Comparison of ENCODE assay signal across 35 cellular contexts in the genomic region with DNA sequence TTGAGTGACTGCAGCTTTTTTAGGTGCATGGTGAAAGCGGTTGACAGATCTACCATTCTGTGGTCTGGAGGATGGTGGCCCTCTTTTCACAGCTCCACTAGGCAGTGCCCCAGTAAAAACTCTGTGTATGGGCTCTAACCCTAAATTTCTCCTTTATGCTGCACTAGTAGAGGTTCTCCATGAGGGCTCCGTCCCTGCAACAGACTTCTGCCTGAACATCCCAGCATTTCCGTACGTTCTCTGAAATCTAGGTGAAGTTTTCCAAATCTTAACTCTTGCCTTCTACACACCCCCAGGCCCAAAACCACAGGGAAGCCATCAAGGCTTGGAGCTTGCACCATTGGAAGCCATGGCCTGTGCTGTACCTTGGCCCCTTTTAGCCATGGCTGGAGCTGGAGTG.
"Had no signal": no experiment of that assay in that cellular context is flagged by ENCODE, and none has a peak within 500 bp of the region (broad histone marks: within the 10 kb centered on the region; RNA-seq: fewer than 3 reads in every experiment).

No MANE protein-coding gene starts in this region.

- H3K27me3 ChIP-seq: adrenal gland, ascending aorta, breast epithelium, cardiac muscle cell, colonic mucosa, esophagus squamous epithelium had no signal

- H3K4me1 ChIP-seq: adrenal gland, ascending aorta, breast epithelium, colonic mucosa, esophagus squamous epithelium had no signal

- H3K36me3 ChIP-seq: adrenal gland, ascending aorta, breast epithelium, cardiac muscle cell, colonic mucosa, esophagus squamous epithelium, WERI-Rb-1 had no signal

- H3K36me3 Mint-ChIP-seq: activated CD4-positive, alpha-beta memory T cell treated with anti-CD3 and anti-CD28 coated beads for 36 hours; activated CD8-positive, alpha-beta memory T cell treated with anti-CD3 and anti-CD28 coated beads, Interleukin-2, amount 10 ng/mL, durations not matched to agents 7 days and 5 days; activated naive CD4-positive, alpha-beta T cell treated with anti-CD3 and anti-CD28 coated beads, Interleukin-2, amount 50 U/mL, for 24 hours; activated naive CD8-positive, alpha-beta T cell treated with anti-CD3 and anti-CD28 coated beads for 36 hours; brain had no signal

- DNase-seq: activated B cell treated with CpG ODN at 0.5 μM for 24 hours; activated CD4-positive, alpha-beta memory T cell treated with anti-CD3 and anti-CD28 coated beads for 36 hours; activated CD4-positive, alpha-beta T cell treated with anti-CD3 and anti-CD28 coated beads for 48 hours; activated CD8-positive, alpha-beta memory T cell treated with anti-CD3 and anti-CD28 coated beads, Interleukin-2, amount 10 ng/mL, durations not matched to agents 7 days and 5 days; activated CD8-positive, alpha-beta memory T cell treated with anti-CD3 and anti-CD28 coated beads, Interleukin-2, amount 50 U/mL, for 4 hours; activated CD8-positive, alpha-beta T cell treated with anti-CD3 and anti-CD28 coated beads, Interleukin-2, amount 10 ng/mL, durations not matched to agents 7 days and 5 days; activated effector memory CD4-positive, alpha-beta T cell treated with anti-CD3 and anti-CD28 coated beads, Interleukin-2, amount 50 U/mL, for 16 hours; activated naive CD4-positive, alpha-beta T cell treated with anti-CD3 and anti-CD28 coated beads for 36 hours; activated naive CD8-positive, alpha-beta T cell treated with anti-CD3 and anti-CD28 coated beads for 36 hours; activated naive CD8-positive, alpha-beta T cell treated with anti-CD3 and anti-CD28 coated beads, Interleukin-2, amount 50 U/mL, for 24 hours; activated T-cell treated with anti-CD3 and anti-CD28 coated beads, Interleukin-2, amount 50 U/mL, for 1 hour; activated T-cell treated with anti-CD3 and anti-CD28 coated beads, Interleukin-2, amount 50 U/mL, for 48 hours; adrenal gland; central memory CD4-positive, alpha-beta T cell; cerebellar nuclear complex; colonic mucosa; effector CD8-positive, alpha-beta T cell; esophagus squamous epithelium; foreskin melanocyte; head of caudate nucleus; hippocampal formation; T1000; WERI-Rb-1 had no signal

- H3K4me3 Mint-ChIP-seq: activated B cell treated with CpG ODN at 0.5 μM for 24 hours; activated CD4-positive, alpha-beta memory T cell treated with anti-CD3 and anti-CD28 coated beads for 36 hours; activated CD8-positive, alpha-beta memory T cell treated with anti-CD3 and anti-CD28 coated beads, Interleukin-2, amount 10 ng/mL, durations not matched to agents 7 days and 5 days; activated CD8-positive, alpha-beta T cell treated with anti-CD3 and anti-CD28 coated beads, Interleukin-2, amount 10 ng/mL, durations not matched to agents 7 days and 5 days; activated naive CD4-positive, alpha-beta T cell treated with anti-CD3 and anti-CD28 coated beads for 36 hours; activated naive CD4-positive, alpha-beta T cell treated with anti-CD3 and anti-CD28 coated beads, Interleukin-2, amount 50 U/mL, for 24 hours; activated naive CD8-positive, alpha-beta T cell treated with anti-CD3 and anti-CD28 coated beads for 36 hours; activated naive CD8-positive, alpha-beta T cell treated with anti-CD3 and anti-CD28 coated beads, Interleukin-2, amount 50 U/mL, for 24 hours; activated T-helper 1 cell treated with anti-CD3 and anti-CD28 coated beads, Interleukin-12 subunit alpha, Interleukin-12 subunit beta, Interleukin-2, Interleukin-4 antibody, amounts not matched to agents 30 ng/mL and 10 ng/mL and 1 ng/mL, durations not matched to agents 14 hours and 24 hours and 36 hours; brain; T-helper 2 cell treated with Interferon-gamma antibody and Interleukin-4, amounts not matched to agents 5 μg/mL and 100 μg/mL, for 36 hours had no signal

- H3K27ac ChIP-seq: adrenal gland, ascending aorta, breast epithelium, cardiac muscle cell, colonic mucosa, epithelial cell of prostate, esophagus squamous epithelium, WERI-Rb-1 had no signal

- ATAC-seq: activated CD4-positive, CD25-positive, alpha-beta regulatory T cell treated with anti-CD3 and anti-CD28 coated beads, Interleukin-2, amount 50 U/mL, for 24 hours; activated CD8-positive, alpha-beta memory T cell treated with anti-CD3 and anti-CD28 coated beads, Interleukin-2, amount 10 ng/mL, durations not matched to agents 7 days and 5 days; activated CD8-positive, alpha-beta T cell treated with anti-CD3 and anti-CD28 coated beads, Interleukin-2, amount 10 ng/mL, durations not matched to agents 7 days and 5 days; activated naive CD8-positive, alpha-beta T cell treated with anti-CD3 and anti-CD28 coated beads, Interleukin-2, amount 50 U/mL, for 24 hours had no signal

- H3K9me3 ChIP-seq: adrenal gland, ascending aorta, colonic mucosa had no signal

- H3K27ac Mint-ChIP-seq: activated B cell treated with CpG ODN at 0.5 μM for 24 hours; activated CD4-positive, alpha-beta memory T cell treated with anti-CD3 and anti-CD28 coated beads for 36 hours; activated CD8-positive, alpha-beta memory T cell treated with anti-CD3 and anti-CD28 coated beads, Interleukin-2, amount 10 ng/mL, durations not matched to agents 7 days and 5 days; activated CD8-positive, alpha-beta T cell treated with anti-CD3 and anti-CD28 coated beads, Interleukin-2, amount 10 ng/mL, durations not matched to agents 7 days and 5 days; activated naive CD4-positive, alpha-beta T cell treated with anti-CD3 and anti-CD28 coated beads for 36 hours; activated naive CD4-positive, alpha-beta T cell treated with anti-CD3 and anti-CD28 coated beads, Interleukin-2, amount 50 U/mL, for 24 hours; activated naive CD8-positive, alpha-beta T cell treated with anti-CD3 and anti-CD28 coated beads for 36 hours; activated naive CD8-positive, alpha-beta T cell treated with anti-CD3 and anti-CD28 coated beads, Interleukin-2, amount 50 U/mL, for 24 hours; activated T-helper 1 cell treated with anti-CD3 and anti-CD28 coated beads, Interleukin-12 subunit alpha, Interleukin-12 subunit beta, Interleukin-2, Interleukin-4 antibody, amounts not matched to agents 30 ng/mL and 10 ng/mL and 1 ng/mL, durations not matched to agents 14 hours and 24 hours and 36 hours; activated T-helper 2 cell treated with anti-CD3 and anti-CD28 coated beads, Interferon-gamma antibody, Interleukin-2, Interleukin-4, amounts not matched to agents 10 μg/mL and 5 μg/mL and 100 μg/mL, durations not matched to agents 14 hours and 24 hours and 36 hours; brain; T-helper 2 cell treated with Interferon-gamma antibody and Interleukin-4, amounts not matched to agents 5 μg/mL and 100 μg/mL, for 36 hours had no signal

- FAIRE-seq: endometrium, endothelial cell of umbilical vein had no signal

- H3K4me1 Mint-ChIP-seq: activated B cell treated with CpG ODN at 0.5 μM for 24 hours; activated CD8-positive, alpha-beta memory T cell treated with anti-CD3 and anti-CD28 coated beads, Interleukin-2, amount 10 ng/mL, durations not matched to agents 7 days and 5 days; activated naive CD4-positive, alpha-beta T cell treated with anti-CD3 and anti-CD28 coated beads, Interleukin-2, amount 50 U/mL, for 24 hours; activated naive CD8-positive, alpha-beta T cell treated with anti-CD3 and anti-CD28 coated beads for 36 hours; activated naive CD8-positive, alpha-beta T cell treated with anti-CD3 and anti-CD28 coated beads, Interleukin-2, amount 50 U/mL, for 24 hours; brain had no signal

- H3K4me3 ChIP-seq: adrenal gland, ascending aorta, breast epithelium, cardiac muscle cell, colonic mucosa, esophagus squamous epithelium had no signal

- H3K27me3 Mint-ChIP-seq: activated B cell treated with CpG ODN at 0.5 μM for 24 hours; activated CD4-positive, alpha-beta memory T cell treated with anti-CD3 and anti-CD28 coated beads for 36 hours; activated CD8-positive, alpha-beta memory T cell treated with anti-CD3 and anti-CD28 coated beads, Interleukin-2, amount 10 ng/mL, durations not matched to agents 7 days and 5 days; activated naive CD4-positive, alpha-beta T cell treated with anti-CD3 and anti-CD28 coated beads, Interleukin-2, amount 50 U/mL, for 24 hours; activated naive CD8-positive, alpha-beta T cell treated with anti-CD3 and anti-CD28 coated beads for 36 hours; activated naive CD8-positive, alpha-beta T cell treated with anti-CD3 and anti-CD28 coated beads, Interleukin-2, amount 50 U/mL, for 24 hours; brain had no signal
